26 cellular contexts compared by ENCODE assay signal in genomic region chr5:37988454-37989046, GRCh38.
"Had no signal": no experiment of that assay in that cellular context is flagged by ENCODE, and none has a peak within 500 bp of the region (broad histone marks: within the 10 kb centered on the region; RNA-seq: fewer than 3 reads in every experiment).

No MANE protein-coding gene starts in this region.

- H3K27me3 Mint-ChIP-seq: dendritic cell treated with granulocyte-macrophage colony-stimulating factor and Interleukin-4, amounts not matched to agents 40 ng/mL and 50 ng/mL, for 4 days had no signal

- H3K27ac ChIP-seq: epithelial cell of prostate, gastrocnemius medialis, lower lobe of right lung, ovary, psoas muscle, stomach, thyroid gland, vagina had no signal

- H3K4me3 ChIP-seq: gastrocnemius medialis, lower lobe of right lung, ovary, psoas muscle, sigmoid colon, stomach, thyroid gland, vagina had no signal

- DNase-seq: effector CD8-positive, alpha-beta T cell; endodermal cell; foreskin fibroblast; gastrocnemius medialis; head of caudate nucleus; lower lobe of right lung; natural killer cell; occipital lobe; ovary; posterior cingulate gyrus; psoas muscle; right cardiac atrium; sigmoid colon; stimulated activated CD4-positive, alpha-beta T cell treated with anti-CD3 and anti-CD28 coated beads, Interleukin-2, amount 100 ng/mL, for 24 hours; stimulated activated CD4-positive, alpha-beta T cell treated with anti-CD3 and anti-CD28 coated beads, Interleukin-4, amount 100 ng/mL, for 24 hours; stimulated activated naive CD4-positive, alpha-beta T cell treated with Interleukin-2 at 50 U/mL for 16 hours; stomach; thyroid gland; trophoblast cell had no signal

- ATAC-seq: esophagus mucosa; gastrocnemius medialis; left lobe of liver; lower lobe of right lung; natural killer cell; psoas muscle; right cardiac atrium; stimulated activated effector memory CD8-positive, alpha-beta T cell treated with anti-CD3 and anti-CD28 coated beads, Interleukin-12 subunit alpha, Interleukin-12 subunit beta, amount 100 ng/mL, for 72 hours had no signal

- H3K4me1 ChIP-seq: gastrocnemius medialis, lower lobe of right lung, thyroid gland, vagina had no signal

- H3K36me3 ChIP-seq: gastrocnemius medialis, lower lobe of right lung, ovary, sigmoid colon, stomach, thyroid gland, vagina had no signal

- H3K9me3 ChIP-seq: gastrocnemius medialis, lower lobe of right lung, ovary, psoas muscle, sigmoid colon, stomach, thyroid gland, vagina had no signal

- H3K4me1 Mint-ChIP-seq: natural killer cell; stimulated activated effector memory CD8-positive, alpha-beta T cell treated with anti-CD3 and anti-CD28 coated beads, Interleukin-12 subunit alpha, Interleukin-12 subunit beta, amount 100 ng/mL, for 72 hours had no signal

- FAIRE-seq: keratinocyte had no signal

- H3K4me3 Mint-ChIP-seq: dendritic cell treated with granulocyte-macrophage colony-stimulating factor and Interleukin-4, amounts not matched to agents 40 ng/mL and 50 ng/mL, for 4 days; endodermal cell; natural killer cell; stimulated activated effector memory CD8-positive, alpha-beta T cell treated with anti-CD3 and anti-CD28 coated beads, Interleukin-12 subunit alpha, Interleukin-12 subunit beta, amount 100 ng/mL, for 72 hours had no signal

- H3K27me3 ChIP-seq: gastrocnemius medialis, ovary, sigmoid colon, stomach, thyroid gland, vagina had no signal

- H3K9me3 Mint-ChIP-seq: dendritic cell treated with granulocyte-macrophage colony-stimulating factor and Interleukin-4, amounts not matched to agents 40 ng/mL and 50 ng/mL, for 4 days; endodermal cell had no signal

- H3K36me3 Mint-ChIP-seq: natural killer cell; stimulated activated effector memory CD8-positive, alpha-beta T cell treated with anti-CD3 and anti-CD28 coated beads, Interleukin-12 subunit alpha, Interleukin-12 subunit beta, amount 100 ng/mL, for 72 hours had no signal

- H3K27ac Mint-ChIP-seq: dendritic cell treated with granulocyte-macrophage colony-stimulating factor and Interleukin-4, amounts not matched to agents 40 ng/mL and 50 ng/mL, for 4 days; endodermal cell; natural killer cell; stimulated activated effector memory CD8-positive, alpha-beta T cell treated with anti-CD3 and anti-CD28 coated beads, Interleukin-12 subunit alpha, Interleukin-12 subunit beta, amount 100 ng/mL, for 72 hours had no signal
